Comparison of ENCODE assay signal across 19 cellular contexts in genomic region chr13:111604087-111604486, GRCh38.
DNase-seq lines count a peak whose midpoint lies in the region; ATAC-seq and TF ChIP-seq lines count a peak whose summit lies in the region.
"Had no signal": no experiment of that assay in that cellular context is flagged by ENCODE, and none has a peak within 500 bp of the region (broad histone marks: within the 10 kb centered on the region; RNA-seq: fewer than 3 reads in every experiment).

No MANE protein-coding gene starts in this region.

- H3K9me2 ChIP-seq in GM23338 (ENCODE audit: insufficient read depth), result no peaks in the 10 kb centered on the region; the same call in 1 of the 2 replicates

- H3F3A ChIP-seq in GM23338 (replicated peaks; ENCODE audit: low read depth), result no peaks in the 10 kb centered on the region

- intact Hi-C loops in spleen (cut with DNase I; ENCODE audit: low total_unique reads), result no loop called here

- H4K20me1 ChIP-seq in GM23338 (replicated peaks; ENCODE audit: insufficient read depth), result no peaks in the 10 kb centered on the region

- WGBS in spleen, 5 donors, result 83 to 92% (median 86%) methylated on average over 14 of the region's 14 CpGs

- no peaks in the 10 kb centered on the region for H3K36me3 Mint-ChIP-seq in GM23338 (ENCODE audit: low read depth)
- H3K36me3 Mint-ChIP-seq in naive thymus-derived CD8-positive, alpha-beta T cell, result no peaks in the 10 kb centered on the region
- H3K36me3 Mint-ChIP-seq: IgD-negative memory B cell had no signal

- H3K4me1 Mint-ChIP-seq in GM23338, result peaks cover 10% of the 10 kb centered on the region
- H3K4me1 Mint-ChIP-seq in naive thymus-derived CD8-positive, alpha-beta T cell, result no peaks in the 10 kb centered on the region

- TF ChIP-seq CTCF in GM23338 (conservative IDR thresholded peaks at IDR 0.05; ENCODE audit: low read depth in 2 of 2) (peak; percentile 51 to 67), VCaP (conservative IDR thresholded peaks at IDR 0.05) (peak; percentile 57), spleen (IDR thresholded peaks at IDR 0.05 in 8 of 11, conservative IDR thresholded peaks at IDR 0.05 in 3 of 11) (no peak)

- H3K79me2 ChIP-seq in GM23338 (replicated peaks; ENCODE audit: insufficient read depth), result no peaks in the 10 kb centered on the region

- peak; percentile 88 for ATAC-seq in GM23338
- no peak for ATAC-seq in naive thymus-derived CD8-positive, alpha-beta T cell
- ATAC-seq in GM19467 (IDR thresholded peaks at IDR 0.05; ENCODE audit: unreplicated experiment), result no peak
- no peak for ATAC-seq in GM21723 (IDR thresholded peaks at IDR 0.05; ENCODE audit: unreplicated experiment)

- no peak overlapping the region for H2AFZ ChIP-seq in GM23338

- H3K4me1 ChIP-seq in GM23338 (ENCODE audit: insufficient read depth) (no peaks in the 10 kb centered on the region), spleen (no peaks in the 10 kb centered on the region)
- H3K4me1 ChIP-seq: SJCRH30 had no signal

- peaks cover 3% of the 10 kb centered on the region; the same call in 1 of the 3 replicates for H3K9me3 Mint-ChIP-seq in GM23338
- no peaks in the 10 kb centered on the region for H3K9me3 Mint-ChIP-seq in naive thymus-derived CD8-positive, alpha-beta T cell

- no peak overlapping the region for H3K4me3 ChIP-seq in GM23338
- no peak overlapping the region for H3K4me3 ChIP-seq in spleen
- H3K4me3 ChIP-seq: SJCRH30 had no signal

- H3K27ac Mint-ChIP-seq in GM23338, result no peak overlapping the region
- H3K27ac Mint-ChIP-seq in naive thymus-derived CD8-positive, alpha-beta T cell, result no peak overlapping the region
- H3K27ac Mint-ChIP-seq: HFFc6, IgD-negative memory B cell had no signal

- no peak overlapping the region for H3K4me2 ChIP-seq in GM23338

- no peaks in the 10 kb centered on the region for H3K36me3 ChIP-seq in GM23338 (ENCODE audit: insufficient read depth)
- H3K36me3 ChIP-seq in spleen, result no peaks in the 10 kb centered on the region
- H3K36me3 ChIP-seq: SJCRH30 had no signal

- H3K27me3 Mint-ChIP-seq in GM23338 (ENCODE audit: insufficient read depth, low read depth, poor library complexity), result peaks cover 3% of the 10 kb centered on the region
- H3K27me3 Mint-ChIP-seq in naive thymus-derived CD8-positive, alpha-beta T cell, result peaks cover 0 to 24% (median 2%) of the 10 kb centered on the region in 5 donors

- no peaks in the 10 kb centered on the region for H3K9me3 ChIP-seq in spleen
- H3K9me3 ChIP-seq: SJCRH30 had no signal

- DNase-seq in GM23338 (ENCODE audit: low spot score), result peak; percentile 20
- peak; percentile 54 for DNase-seq in islet precursor cell
- DNase-seq in spleen, result peak; percentile 10
- no peak for DNase-seq in naive thymus-derived CD8-positive, alpha-beta T cell
- DNase-seq: DMS79, HFFc6, Kasumi-1, MM.1S, NCI-H1092 treated with DMSO at 0.1 percent for 48 hours, NCI-H146, NCI-H2029 treated with DMSO at 0.1 percent for 48 hours, NCI-H2171, NCI-H526, SJCRH30 had no signal

- H3K27me3 ChIP-seq in GM23338 (ENCODE audit: insufficient read depth), result no peaks in the 10 kb centered on the region
- H3K27me3 ChIP-seq in spleen (replicated peaks in 1 of 7), result no peaks in the 10 kb centered on the region

- H3K4me3 Mint-ChIP-seq in GM23338, result no peak overlapping the region
- no peak overlapping the region for H3K4me3 Mint-ChIP-seq in naive thymus-derived CD8-positive, alpha-beta T cell
- H3K4me3 Mint-ChIP-seq: HFFc6, IgD-negative memory B cell had no signal

- TF ChIP-seq POLR2A in spleen (IDR thresholded peaks at IDR 0.05), result no peak

- POLR2A ChIA-PET in naive thymus-derived CD8-positive, alpha-beta T cell (lab: Charles Lee), result no interaction called here

- H3K27ac ChIP-seq in GM23338 (ENCODE audit: low read depth), result no peak overlapping the region
- no peak overlapping the region for H3K27ac ChIP-seq in VCaP
- no peak overlapping the region for H3K27ac ChIP-seq in spleen
- H3K27ac ChIP-seq: C4-2B, SJCRH30 had no signal

TF ChIP-seq in GM23338, 12 proteins besides CTCF, POLR2A, EP300 and RAD21 (continues in another document):
- no peak for TF ChIP-seq EZH2 (IDR thresholded peaks at IDR 0.05; ENCODE audit: low read depth, unreplicated experiment)
- no peak for TF ChIP-seq REST (IDR thresholded peaks at IDR 0.05; ENCODE audit: unreplicated experiment)
- TF ChIP-seq NANOG (IDR thresholded peaks at IDR 0.05; ENCODE audit: borderline replicate concordance), result no peak
- TF ChIP-seq STAT1 (IDR thresholded peaks at IDR 0.05; ENCODE audit: unreplicated experiment), result no peak
- no peak for TF ChIP-seq ZNF331 (CRISPR knock-in tag; IDR thresholded peaks at IDR 0.05; ENCODE audit: low read depth)
- TF ChIP-seq CREB1 (CRISPR knock-in tag; IDR thresholded peaks at IDR 0.05; ENCODE audit: low read depth), result no peak
- TF ChIP-seq EZH2phosphoT487 (IDR thresholded peaks at IDR 0.05; ENCODE audit: unreplicated experiment), result no peak
- TF ChIP-seq POLR2AphosphoS5 (IDR thresholded peaks at IDR 0.05; ENCODE audit: low read depth), result no peak
- no peak for TF ChIP-seq JUNB (IDR thresholded peaks at IDR 0.05; ENCODE audit: unreplicated experiment)
- no peak for TF ChIP-seq ZNF114 (CRISPR knock-in tag; IDR thresholded peaks at IDR 0.05)

Comparison
In these comparisons a context has a peak if more than half of its experiments do, and no peak if none do; other contexts are left out.
1. DNase-seq: peak in GM23338 (single experiment), islet precursor cell (single experiment) and spleen (single experiment); none in naive thymus-derived CD8-positive, alpha-beta T cell (0 of 10).
2. CTCF ChIP-seq: peak in GM23338 (2 of 2) and VCaP (single experiment); none in spleen (0 of 11).